ENCODE assay signal across 16 cellular contexts in genomic region chr15:100194955-100195354, GRCh38.
DNase-seq lines count a peak whose midpoint lies in the region; ATAC-seq and TF ChIP-seq lines count a peak whose summit lies in the region.
"Had no signal": no experiment of that assay in that cellular context is flagged by ENCODE, and none has a peak within 500 bp of the region (broad histone marks: within the 10 kb centered on the region; RNA-seq: fewer than 3 reads in every experiment).

No MANE protein-coding gene starts in this region.

- H3K36me3 ChIP-seq in endodermal cell (ENCODE audit: control insufficient read depth, insufficient read depth, low read length) (no peaks in the 10 kb centered on the region), transverse colon (no peaks in the 10 kb centered on the region)

- TF ChIP-seq CTCF in endodermal cell (conservative IDR thresholded peaks at IDR 0.05): no peak
- no peak for TF ChIP-seq CTCF in type B pancreatic cell (conservative IDR thresholded peaks at IDR 0.05)
- TF ChIP-seq CTCF in transverse colon (IDR thresholded peaks at IDR 0.05): no peak
- TF ChIP-seq CTCF in HFFc6 (IDR thresholded peaks at IDR 0.05): no peak

- H3K4me1 ChIP-seq in endodermal cell (ENCODE audit: control insufficient read depth, insufficient read depth, low read length) (no peaks in the 10 kb centered on the region), transverse colon (no peaks in the 10 kb centered on the region)

- no peaks in the 10 kb centered on the region for H3K9me3 ChIP-seq in endodermal cell (ENCODE audit: control insufficient read depth, low read length)
- H3K9me3 ChIP-seq in transverse colon: no peaks in the 10 kb centered on the region

- intact Hi-C loops in transverse colon (cut with DNase I; ENCODE audit: low total_unique reads): no loop called here

- in situ Hi-C loops in transverse colon (cut with MboI; ENCODE audit: low pct_ligation_motif_present in 1 of 4, low pct_unique_long_range_greater_than_20kb in 1 of 4, low sequenced_read_pairs in 3 of 4): no loop called here

- TF ChIP-seq EP300 in transverse colon (IDR thresholded peaks at IDR 0.05; ENCODE audit: low read depth): no peak

- no peak overlapping the region for H3K27ac Mint-ChIP-seq in activated CD8-positive, alpha-beta memory T cell treated with anti-CD3 and anti-CD28 coated beads, Interleukin-2, amount 10 ng/mL, durations not matched to agents 7 days and 5 days
- no peak overlapping the region for H3K27ac Mint-ChIP-seq in endodermal cell
- H3K27ac Mint-ChIP-seq in type B pancreatic cell: no peak overlapping the region
- no peak overlapping the region for H3K27ac Mint-ChIP-seq in HFFc6
- H3K27ac Mint-ChIP-seq: CD4-positive, alpha-beta T cell; GM23338; H9 had no signal

- H3K27ac ChIP-seq in endodermal cell (ENCODE audit: low read depth, low read length) (peak overlapping the region; percentile 75), transverse colon (no peak overlapping the region)

- TF ChIP-seq POLR2A in transverse colon (IDR thresholded peaks at IDR 0.05): no peak

- peaks cover under 1% of the 10 kb centered on the region for H3K4me1 Mint-ChIP-seq in activated CD8-positive, alpha-beta memory T cell treated with anti-CD3 and anti-CD28 coated beads, Interleukin-2, amount 10 ng/mL, durations not matched to agents 7 days and 5 days
- peaks cover 9% of the 10 kb centered on the region for H3K4me1 Mint-ChIP-seq in endodermal cell
- H3K4me1 Mint-ChIP-seq in type B pancreatic cell (ENCODE audit: unreplicated experiment): peaks cover 42% of the 10 kb centered on the region
- H3K4me1 Mint-ChIP-seq in HFFc6 (ENCODE audit: low read depth): no peaks in the 10 kb centered on the region

- H3K9me3 Mint-ChIP-seq in activated CD8-positive, alpha-beta memory T cell treated with anti-CD3 and anti-CD28 coated beads, Interleukin-2, amount 10 ng/mL, durations not matched to agents 7 days and 5 days (ENCODE audit: low read depth): no peaks in the 10 kb centered on the region
- H3K9me3 Mint-ChIP-seq in endodermal cell: no peaks in the 10 kb centered on the region
- H3K9me3 Mint-ChIP-seq in type B pancreatic cell: no peaks in the 10 kb centered on the region
- peaks cover 74% of the 10 kb centered on the region for H3K9me3 Mint-ChIP-seq in HFFc6
- H3K9me3 Mint-ChIP-seq: CD4-positive, alpha-beta T cell; GM23338 had no signal

- CTCF ChIA-PET in activated CD8-positive, alpha-beta memory T cell treated with anti-CD3 and anti-CD28 coated beads, Interleukin-2, amount 10 ng/mL, durations not matched to agents 7 days and 5 days (lab: Charles Lee): no interaction called here

- no peaks in the 10 kb centered on the region for H3K36me3 Mint-ChIP-seq in activated CD8-positive, alpha-beta memory T cell treated with anti-CD3 and anti-CD28 coated beads, Interleukin-2, amount 10 ng/mL, durations not matched to agents 7 days and 5 days
- H3K36me3 Mint-ChIP-seq in endodermal cell (ENCODE audit: low read depth): no peaks in the 10 kb centered on the region
- no peaks in the 10 kb centered on the region for H3K36me3 Mint-ChIP-seq in type B pancreatic cell
- H3K36me3 Mint-ChIP-seq in HFFc6 (ENCODE audit: low read depth): peaks cover 8% of the 10 kb centered on the region

- no peak for ATAC-seq in activated CD8-positive, alpha-beta memory T cell treated with anti-CD3 and anti-CD28 coated beads, Interleukin-2, amount 10 ng/mL, durations not matched to agents 7 days and 5 days
- ATAC-seq in GM19463 (IDR thresholded peaks at IDR 0.05; ENCODE audit: unreplicated experiment): no peak
- ATAC-seq: GM23338, HepG2 had no signal

- H3K4me3 ChIP-seq in endodermal cell (ENCODE audit: low read length): no peak overlapping the region
- H3K4me3 ChIP-seq in transverse colon: no peak overlapping the region
- H3K4me3 ChIP-seq: GM23338 had no signal

- 88 to 100% methylated on average over 5 to 11 of the region's 11 CpGs for WGBS in endodermal cell (ENCODE audit: insufficient coverage in 1 of 2, insufficient read length in 1 of 2), 2 experiments
- WGBS in transverse colon (ENCODE audit: low coverage in 1 of 2), 2 donors: 93% methylated on average over 11 of the region's 11 CpGs; no CpG with 5 or more reads in 1 of the 2 donors

- H3K27me3 ChIP-seq in endodermal cell (ENCODE audit: control insufficient read depth, insufficient read depth, low read length, poor library complexity, severe bottlenecking): no peaks in the 10 kb centered on the region
- H3K27me3 ChIP-seq in transverse colon: no peaks in the 10 kb centered on the region

- peak; percentile 10 for DNase-seq in activated CD8-positive, alpha-beta memory T cell treated with anti-CD3 and anti-CD28 coated beads, Interleukin-2, amount 50 U/mL, for 48 hours
- DNase-seq in activated CD8-positive, alpha-beta memory T cell treated with anti-CD3 and anti-CD28 coated beads, Interleukin-2, amount 10 ng/mL, durations not matched to agents 7 days and 5 days: no peak
- DNase-seq in endodermal cell: peak; percentile 36
- DNase-seq in mesenteric fat pad (ENCODE audit: low spot score): peak; percentile 65
- DNase-seq in type B pancreatic cell (ENCODE audit: extremely low spot score, unreplicated experiment): peak; percentile 45
- no peak for DNase-seq in transverse colon
- DNase-seq in HFFc6: no peak
- DNase-seq: ACHN; C1 segment of cervical spinal cord; Calu3; CD4-positive, alpha-beta T cell; DMS 273 treated with DMSO at 0.1 percent for 48 hours; H9 had no signal

- H3K9ac ChIP-seq in endodermal cell (ENCODE audit: extremely low read depth, low read length, poor library complexity, severe bottlenecking): no peak overlapping the region

- H3K27me3 Mint-ChIP-seq in activated CD8-positive, alpha-beta memory T cell treated with anti-CD3 and anti-CD28 coated beads, Interleukin-2, amount 10 ng/mL, durations not matched to agents 7 days and 5 days: no peaks in the 10 kb centered on the region
- H3K27me3 Mint-ChIP-seq in endodermal cell (ENCODE audit: insufficient read depth): no peaks in the 10 kb centered on the region
- no peaks in the 10 kb centered on the region for H3K27me3 Mint-ChIP-seq in type B pancreatic cell
- no peaks in the 10 kb centered on the region for H3K27me3 Mint-ChIP-seq in HFFc6 (ENCODE audit: insufficient read depth)
- H3K27me3 Mint-ChIP-seq: CD4-positive, alpha-beta T cell had no signal

- H3K4me3 Mint-ChIP-seq in activated CD8-positive, alpha-beta memory T cell treated with anti-CD3 and anti-CD28 coated beads, Interleukin-2, amount 10 ng/mL, durations not matched to agents 7 days and 5 days: no peak overlapping the region
- no peak overlapping the region for H3K4me3 Mint-ChIP-seq in endodermal cell
- H3K4me3 Mint-ChIP-seq in type B pancreatic cell: no peak overlapping the region
- no peak overlapping the region for H3K4me3 Mint-ChIP-seq in HFFc6
- H3K4me3 Mint-ChIP-seq: CD4-positive, alpha-beta T cell; GM23338; H9 had no signal

Comparison
In these comparisons a context has a peak if more than half of its experiments do, and no peak if none do; other contexts are left out.
1. DNase-seq: peak in activated CD8-positive, alpha-beta memory T cell treated with anti-CD3 and anti-CD28 coated beads, Interleukin-2, amount 50 U/mL, for 48 hours (single experiment), endodermal cell (single experiment), mesenteric fat pad (single experiment) and type B pancreatic cell (single experiment); none in activated CD8-positive, alpha-beta memory T cell treated with anti-CD3 and anti-CD28 coated beads, Interleukin-2, amount 10 ng/mL, durations not matched to agents 7 days and 5 days (single experiment), transverse colon (single experiment) and HFFc6 (single experiment).